In genomic region chr19:34373601-34374288, GRCh38 we compare ENCODE assay signal across 17 cellular contexts.
"Had no signal": no experiment of that assay in that cellular context is flagged by ENCODE, and none has a peak within 500 bp of the region (broad histone marks: within the 10 kb centered on the region; RNA-seq: fewer than 3 reads in every experiment).

No MANE protein-coding gene starts in this region.

- H3K27ac Mint-ChIP-seq: activated naive CD4-positive, alpha-beta T cell treated with anti-CD3 and anti-CD28 coated beads, Interleukin-2, amount 10 ng/mL, durations not matched to agents 7 days and 5 days; stimulated activated naive B cell treated with anti-CD40 and anti-IgM and Interleukin-4, amounts not matched to agents 10 μg/mL and 1 μg/mL and 100 μg/mL, for 72 hours had no signal

- H3K27me3 ChIP-seq: adrenal gland, gastrocnemius medialis, heart left ventricle, left lung, spleen, thyroid gland had no signal

- H3K27me3 Mint-ChIP-seq: activated naive CD4-positive, alpha-beta T cell treated with anti-CD3 and anti-CD28 coated beads, Interleukin-2, amount 10 ng/mL, durations not matched to agents 7 days and 5 days; stimulated activated naive B cell treated with anti-CD40 and anti-IgM and Interleukin-4, amounts not matched to agents 10 μg/mL and 1 μg/mL and 100 μg/mL, for 72 hours had no signal

- H3K9me3 Mint-ChIP-seq: activated naive CD4-positive, alpha-beta T cell treated with anti-CD3 and anti-CD28 coated beads, Interleukin-2, amount 10 ng/mL, durations not matched to agents 7 days and 5 days; nephron; stimulated activated naive B cell treated with anti-CD40 and anti-IgM and Interleukin-4, amounts not matched to agents 10 μg/mL and 1 μg/mL and 100 μg/mL, for 72 hours had no signal

- H3K4me3 Mint-ChIP-seq: activated naive CD4-positive, alpha-beta T cell treated with anti-CD3 and anti-CD28 coated beads, Interleukin-2, amount 10 ng/mL, durations not matched to agents 7 days and 5 days; nephron; stimulated activated naive B cell treated with anti-CD40 and anti-IgM and Interleukin-4, amounts not matched to agents 10 μg/mL and 1 μg/mL and 100 μg/mL, for 72 hours had no signal

- H3K9me3 ChIP-seq: adrenal gland, gastrocnemius medialis, heart left ventricle, left lung, spleen, thyroid gland had no signal

- H3K27ac ChIP-seq: adrenal gland, heart left ventricle, left lung, spleen, thyroid gland had no signal

- H3K4me3 ChIP-seq: adrenal gland, gastrocnemius medialis, heart left ventricle, left lung, spleen, thyroid gland had no signal

- H3K4me1 ChIP-seq: left lung, thyroid gland had no signal

- DNase-seq: activated effector memory CD4-positive, alpha-beta T cell treated with Interleukin-2 at 50 U/mL for 16 hours; activated naive CD4-positive, alpha-beta T cell treated with anti-CD3 and anti-CD28 coated beads, Interleukin-2, amount 10 ng/mL, durations not matched to agents 7 days and 5 days; activated T-cell treated with anti-CD3 and anti-CD28 coated beads for 4 hours; adrenal gland; effector CD4-positive, alpha-beta T cell; gastrocnemius medialis; heart left ventricle; left lung; midbrain; occipital lobe; retina; spleen; stimulated activated CD4-positive, alpha-beta T cell treated with anti-CD3 and anti-CD28 coated beads, Interleukin-4, amount 100 ng/mL, for 4 hours; stimulated activated naive B cell treated with anti-CD40 and anti-IgM and Interleukin-4, amounts not matched to agents 10 μg/mL and 1 μg/mL and 100 μg/mL, for 72 hours; T1000; thyroid gland had no signal

- H3K4me1 Mint-ChIP-seq: nephron had no signal
